ENCODE assay signal across 13 cellular contexts in the genomic region with DNA sequence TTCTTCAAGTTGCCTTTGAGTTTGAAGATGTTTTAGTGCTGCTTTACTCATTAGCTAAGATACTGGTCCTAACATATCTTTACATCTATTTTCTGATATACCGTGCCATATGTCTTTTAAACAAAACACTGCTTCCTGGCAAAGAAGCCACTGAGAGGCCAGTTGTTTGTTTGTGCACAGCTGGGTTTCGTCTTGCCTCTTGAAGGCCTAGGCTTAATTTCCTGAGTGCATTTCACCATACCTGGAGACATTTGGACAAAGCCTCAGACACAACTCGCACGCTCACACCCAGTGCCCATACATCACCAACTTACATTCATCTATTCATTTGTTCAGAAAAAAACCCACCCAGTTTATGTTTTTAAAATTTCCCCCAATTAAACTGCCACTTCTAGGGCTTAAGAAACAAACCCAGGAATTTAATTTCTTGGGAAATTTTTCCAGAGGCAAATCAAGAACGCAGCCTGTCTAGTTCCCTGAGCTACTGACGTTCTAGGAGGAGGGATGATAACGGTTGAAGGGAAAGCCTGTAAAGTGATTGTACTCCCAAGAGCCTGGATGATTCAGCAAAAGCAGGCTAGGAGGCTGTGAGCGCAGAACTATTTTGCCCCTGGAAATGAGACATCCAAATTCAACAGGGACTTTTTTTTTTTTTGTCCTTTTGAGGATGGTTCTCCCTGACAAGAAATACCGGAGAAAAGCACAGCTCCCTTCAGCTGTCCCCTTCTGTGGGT.
A peak's percentile ranks its signal among the peaks of the same experiment; 100 is the strongest.
DNase-seq lines count a peak whose midpoint lies in the region; ATAC-seq, FAIRE-seq and TF ChIP-seq lines count a peak whose summit lies in the region.
"Had no signal": no experiment of that assay in that cellular context is flagged by ENCODE, and none has a peak within 500 bp of the region (broad histone marks: within the 10 kb centered on the region; RNA-seq: fewer than 3 reads in every experiment).

No MANE protein-coding gene starts in this region.

- dilution Hi-C loops in mammary epithelial cell (cut with HindIII; ENCODE audit: low sequenced_read_pairs) = no loop called here

- no peaks in the 10 kb centered on the region for H3K9me2 ChIP-seq in GM23338 (ENCODE audit: insufficient read depth)

- peaks cover 9% of the 10 kb centered on the region for H3K27me3 Mint-ChIP-seq in GM23338 (ENCODE audit: insufficient read depth, low read depth, poor library complexity)
- H3K27me3 Mint-ChIP-seq in progenitor cell of endocrine pancreas = peaks cover 36% of the 10 kb centered on the region
- H3K27me3 Mint-ChIP-seq: T-helper 17 cell had no signal

- TF ChIP-seq CTCF in GM23338 (conservative IDR thresholded peaks at IDR 0.05; ENCODE audit: low read depth in 2 of 2) (no peak), progenitor cell of endocrine pancreas (IDR thresholded peaks at IDR 0.05; ENCODE audit: unreplicated experiment) (no peak), mammary epithelial cell (conservative IDR thresholded peaks at IDR 0.05 in 1 of 2, IDR thresholded peaks at IDR 0.05 in 1 of 2; ENCODE audit: extremely low read depth in 1 of 2, insufficient read depth in 1 of 2, low read depth in 1 of 2, low read length in 2 of 2) (no peak)

- no peaks in the 10 kb centered on the region for H4K20me1 ChIP-seq in GM23338 (replicated peaks; ENCODE audit: insufficient read depth)
- no peaks in the 10 kb centered on the region for H4K20me1 ChIP-seq in mammary epithelial cell (ENCODE audit: insufficient read depth, low read length)

- no peaks in the 10 kb centered on the region for H3K9me3 ChIP-seq in SK-N-MC (ENCODE audit: low read depth, low read length)
- no peaks in the 10 kb centered on the region for H3K9me3 ChIP-seq in mammary epithelial cell (replicated peaks; ENCODE audit: insufficient read depth, low read length)
- H3K9me3 ChIP-seq: suprapubic skin had no signal

- no peaks in the 10 kb centered on the region for H3K79me2 ChIP-seq in GM23338 (replicated peaks; ENCODE audit: insufficient read depth)
- H3K79me2 ChIP-seq in mammary epithelial cell (ENCODE audit: insufficient read depth, low read length) = no peaks in the 10 kb centered on the region

- in situ Hi-C loops in mammary epithelial cell (cut with MboI; ENCODE audit: low sequenced_read_pairs in 2 of 2) = no loop called here

- H3K9ac ChIP-seq in SK-N-MC (ENCODE audit: insufficient read length) (no peak overlapping the region), mammary epithelial cell (ENCODE audit: insufficient read depth, low read length) (no peak overlapping the region)

- H3K27ac Mint-ChIP-seq in GM23338 (no peak overlapping the region), progenitor cell of endocrine pancreas (peak overlapping the region; percentile 5)

- H3K4me1 Mint-ChIP-seq in GM23338 (peaks cover 39% of the 10 kb centered on the region), progenitor cell of endocrine pancreas (ENCODE audit: low read depth) (peaks cover 16% of the 10 kb centered on the region)

- H2AFZ ChIP-seq in GM23338 = peak overlapping the region; percentile 60; the same call in 1 of the 2 replicates
- H2AFZ ChIP-seq in mammary epithelial cell (ENCODE audit: low read depth, low read length) = no peak overlapping the region

- no TSS peak for BruUV-seq in mammary epithelial cell (replicated peaks; lab: Mats Ljungman, UMichigan)

- CTCF ChIA-PET in mammary epithelial cell (lab: Charles Lee; ENCODE audit: low non-redundant PET) = no interaction called here

- ATAC-seq in GM23338 (no peak), GM18909 (IDR thresholded peaks at IDR 0.05; ENCODE audit: poor library complexity, unreplicated experiment) (no peak)

- H3K36me3 ChIP-seq in GM23338 (ENCODE audit: insufficient read depth) = no peaks in the 10 kb centered on the region
- no peaks in the 10 kb centered on the region for H3K36me3 ChIP-seq in SK-N-MC (ENCODE audit: insufficient read depth, low read length)
- no peaks in the 10 kb centered on the region for H3K36me3 ChIP-seq in mammary epithelial cell (ENCODE audit: insufficient read depth, low read length)
- H3K36me3 ChIP-seq: suprapubic skin had no signal

- peak; percentile 9 for DNase-seq in GM23338 (ENCODE audit: low spot score)
- DNase-seq in SK-N-MC (ENCODE audit: low read depth, low spot score) = no peak
- peak; percentile 30 for DNase-seq in fibroblast of the conjunctiva (ENCODE audit: low read depth)
- DNase-seq in progenitor cell of endocrine pancreas (ENCODE audit: low spot score, unreplicated experiment) = no peak
- DNase-seq in frontal cortex (ENCODE audit: low spot score in 2 of 2) = no peak
- DNase-seq in mammary epithelial cell = no peak
- no peak for DNase-seq in NCI-H128 (lab: John Stamatoyannopoulos, UW; ENCODE audit: unreplicated experiment)
- DNase-seq: cortex of kidney, NCI-H2029 treated with DMSO at 0.1 percent for 48 hours had no signal

- H3F3A ChIP-seq in GM23338 (replicated peaks; ENCODE audit: low read depth) = no peaks in the 10 kb centered on the region

- no peak for FAIRE-seq in frontal cortex (lab: Jason Lieb, UNC)

- no peaks in the 10 kb centered on the region for H3K36me3 Mint-ChIP-seq in GM23338 (ENCODE audit: low read depth)
- no peaks in the 10 kb centered on the region for H3K36me3 Mint-ChIP-seq in progenitor cell of endocrine pancreas (ENCODE audit: insufficient read depth)
- H3K36me3 Mint-ChIP-seq: memory B cell had no signal

- no peak overlapping the region for H3K4me3 ChIP-seq in GM23338
- H3K4me3 ChIP-seq in SK-N-MC = 0 out of 2 replicates have a peak overlapping the region, but pooled peaks have one; percentile 7
- no peak overlapping the region for H3K4me3 ChIP-seq in mammary epithelial cell (replicated peaks in 1 of 3; ENCODE audit: insufficient read depth in 1 of 3, low read depth in 2 of 3, low read length in 3 of 3)

- H3K27me3 ChIP-seq in GM23338 (ENCODE audit: insufficient read depth) = no peaks in the 10 kb centered on the region
- H3K27me3 ChIP-seq in mammary epithelial cell (ENCODE audit: insufficient read depth, low read length) = peaks cover 7% of the 10 kb centered on the region

- H3K4me3 Mint-ChIP-seq in GM23338 = no peak overlapping the region
- H3K4me3 Mint-ChIP-seq in progenitor cell of endocrine pancreas (ENCODE audit: low read depth) = no peak overlapping the region

- intact Hi-C loops in mammary epithelial cell (cut with micrococcal nuclease) = no loop called here

- H3K4me2 ChIP-seq in GM23338 (0 out of 2 replicates have a peak overlapping the region, but pooled peaks have one; percentile 2), mammary epithelial cell (ENCODE audit: insufficient read depth, low read depth, low read length) (no peak overlapping the region)

- H3K27ac ChIP-seq in GM23338 (ENCODE audit: low read depth) = no peak overlapping the region
- peak overlapping the region; percentile 61 for H3K27ac ChIP-seq in SK-N-MC
- H3K27ac ChIP-seq in mammary epithelial cell (ENCODE audit: insufficient read depth, low read depth, low read length) = no peak overlapping the region
- H3K27ac ChIP-seq: suprapubic skin had no signal

- H3K4me1 ChIP-seq in GM23338 (ENCODE audit: insufficient read depth) (peaks cover 25% of the 10 kb centered on the region), mammary epithelial cell (ENCODE audit: insufficient read depth, low read length) (no peaks in the 10 kb centered on the region)

- WGBS in mammary epithelial cell (ENCODE audit: low coverage, missing lambda C conversion rate) = 79% methylated on average over 9 of the region's 9 CpGs

- no peaks in the 10 kb centered on the region; the same call in 2 of the 3 replicates for H3K9me3 Mint-ChIP-seq in GM23338
- H3K9me3 Mint-ChIP-seq in progenitor cell of endocrine pancreas (ENCODE audit: low read depth) = no peaks in the 10 kb centered on the region
- H3K9me3 Mint-ChIP-seq: memory B cell had no signal

TF ChIP-seq in GM23338, 12 proteins besides CTCF, POLR2A, EP300 and RAD21 (continues in another document):
- TF ChIP-seq EZH2 (IDR thresholded peaks at IDR 0.05; ENCODE audit: low read depth, unreplicated experiment) = no peak
- TF ChIP-seq ZNF114 (CRISPR knock-in tag; IDR thresholded peaks at IDR 0.05) = no peak
- no peak for TF ChIP-seq EZH2phosphoT487 (IDR thresholded peaks at IDR 0.05; ENCODE audit: unreplicated experiment)
- no peak for TF ChIP-seq ZNF331 (CRISPR knock-in tag; IDR thresholded peaks at IDR 0.05; ENCODE audit: low read depth)
- no peak for TF ChIP-seq JUNB (IDR thresholded peaks at IDR 0.05; ENCODE audit: unreplicated experiment)

Comparison
In these comparisons a context has a peak if more than half of its experiments do, and no peak if none do; other contexts are left out.
1. DNase-seq: peak in GM23338 (single experiment) and fibroblast of the conjunctiva (single experiment); none in SK-N-MC (single experiment), progenitor cell of endocrine pancreas (single experiment), frontal cortex (0 of 2), mammary epithelial cell (single experiment) and NCI-H128 (single experiment).